ENCODE assay signal across 1 cellular context in the genomic region with DNA sequence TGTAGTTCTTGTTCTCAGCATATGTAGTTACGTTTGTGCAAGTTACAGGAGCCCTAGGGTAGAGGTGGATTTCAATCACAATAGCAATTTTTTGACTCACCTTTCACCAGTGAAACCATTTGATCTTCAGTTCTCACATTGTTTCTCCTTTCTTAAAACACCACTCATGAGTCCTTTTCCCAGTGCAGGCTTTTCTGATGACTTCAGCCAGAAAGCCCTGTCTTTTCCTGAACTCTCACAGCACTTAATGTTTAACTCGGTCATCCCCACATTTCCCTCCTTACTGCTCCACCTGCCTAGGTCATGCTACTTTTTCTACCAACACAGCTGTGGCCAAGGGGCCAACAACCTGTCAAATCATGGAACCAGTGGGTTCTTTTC.
TF ChIP-seq lines count a peak whose summit lies in the region.

No MANE protein-coding gene starts in this region.

TF ChIP-seq in GM12878, 131 proteins besides CTCF, POLR2A, EP300 and RAD21 (continued from another document and continues in another):
- TF ChIP-seq, protein P1, sequence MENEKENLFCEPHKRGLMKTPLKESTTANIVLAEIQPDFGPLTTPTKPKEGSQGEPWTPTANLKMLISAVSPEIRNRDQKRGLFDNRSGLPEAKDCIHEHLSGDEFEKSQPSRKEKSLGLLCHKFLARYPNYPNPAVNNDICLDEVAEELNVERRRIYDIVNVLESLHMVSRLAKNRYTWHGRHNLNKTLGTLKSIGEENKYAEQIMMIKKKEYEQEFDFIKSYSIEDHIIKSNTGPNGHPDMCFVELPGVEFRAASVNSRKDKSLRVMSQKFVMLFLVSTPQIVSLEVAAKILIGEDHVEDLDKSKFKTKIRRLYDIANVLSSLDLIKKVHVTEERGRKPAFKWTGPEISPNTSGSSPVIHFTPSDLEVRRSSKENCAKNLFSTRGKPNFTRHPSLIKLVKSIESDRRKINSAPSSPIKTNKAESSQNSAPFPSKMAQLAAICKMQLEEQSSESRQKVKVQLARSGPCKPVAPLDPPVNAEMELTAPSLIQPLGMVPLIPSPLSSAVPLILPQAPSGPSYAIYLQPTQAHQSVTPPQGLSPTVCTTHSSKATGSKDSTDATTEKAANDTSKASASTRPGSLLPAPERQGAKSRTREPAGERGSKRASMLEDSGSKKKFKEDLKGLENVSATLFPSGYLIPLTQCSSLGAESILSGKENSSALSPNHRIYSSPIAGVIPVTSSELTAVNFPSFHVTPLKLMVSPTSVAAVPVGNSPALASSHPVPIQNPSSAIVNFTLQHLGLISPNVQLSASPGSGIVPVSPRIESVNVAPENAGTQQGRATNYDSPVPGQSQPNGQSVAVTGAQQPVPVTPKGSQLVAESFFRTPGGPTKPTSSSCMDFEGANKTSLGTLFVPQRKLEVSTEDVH (IDR thresholded peaks at IDR 0.05; ENCODE audit: low read depth, partially characterized antibody) = no peak
- TF ChIP-seq NFIC (IDR thresholded peaks at IDR 0.05; ENCODE audit: low read depth, low read length) (peak; percentile 59), DPF2 (IDR thresholded peaks at IDR 0.05) (peak; percentile 56; the same call in 1 of the 2 replicates), MYB (IDR thresholded peaks at IDR 0.05; ENCODE audit: borderline replicate concordance, low read depth, low read length) (no peak), WRNIP1 (IDR thresholded peaks at IDR 0.05; ENCODE audit: borderline replicate concordance, low read depth, low read length) (no peak), MYC (IDR thresholded peaks at IDR 0.05; ENCODE audit: insufficient read depth, insufficient read length, insufficient replicate concordance, low read length, severe bottlenecking) (no peak), PML (IDR thresholded peaks at IDR 0.05; ENCODE audit: low read length) (no peak), TCF12 (IDR thresholded peaks at IDR 0.05; ENCODE audit: low read depth, low read length) (no peak), SUZ12 (IDR thresholded peaks at IDR 0.05; ENCODE audit: unreplicated experiment) (no peak), BHLHE40 (IDR thresholded peaks at IDR 0.05; ENCODE audit: borderline replicate concordance in 1 of 2, low read depth in 2 of 2, low read length in 1 of 2) (0 out of 4 replicates have a peak, but pooled peaks of 1 of the 2 experiments have one; percentile 5), CREM (IDR thresholded peaks at IDR 0.05; ENCODE audit: low read depth) (no peak; the same call in 1 of the 2 replicates), IKZF2 (IDR thresholded peaks at IDR 0.05) (peak; percentile 81 to 84), NFXL1 (IDR thresholded peaks at IDR 0.05; ENCODE audit: borderline replicate concordance) (no peak), ZNF384 (IDR thresholded peaks at IDR 0.05; ENCODE audit: borderline replicate concordance, low read depth, low read length) (no peak), SIX5 (IDR thresholded peaks at IDR 0.05; ENCODE audit: low read depth, low read length, severe bottlenecking) (no peak), CHD2 (IDR thresholded peaks at IDR 0.05; ENCODE audit: borderline replicate concordance, low read depth, low read length) (no peak), NFYA (IDR thresholded peaks at IDR 0.05; ENCODE audit: borderline replicate concordance, low read depth, low read length) (no peak), SUPT20H (IDR thresholded peaks at IDR 0.05; ENCODE audit: borderline replicate concordance, control insufficient read depth, low read depth, low read length) (no peak), MTA3 (IDR thresholded peaks at IDR 0.05; ENCODE audit: borderline replicate concordance, low read length) (no peak), EZH2 (IDR thresholded peaks at IDR 0.05; ENCODE audit: borderline replicate concordance, control insufficient read depth, low read depth, low read length) (no peak), POLR2AphosphoS5 (IDR thresholded peaks at IDR 0.05; ENCODE audit: low read length) (no peak), SMAD5 (IDR thresholded peaks at IDR 0.05; ENCODE audit: low read depth) (no peak), HCFC1 (IDR thresholded peaks at IDR 0.05; ENCODE audit: low read length) (no peak), KLF5 (IDR thresholded peaks at IDR 0.05; ENCODE audit: partially characterized antibody) (no peak), STAT3 (IDR thresholded peaks at IDR 0.05; ENCODE audit: low read depth, low read length) (no peak), MXI1 (IDR thresholded peaks at IDR 0.05; ENCODE audit: low read depth, low read length) (no peak), RAD51 (IDR thresholded peaks at IDR 0.05) (no peak), ZNF274 (IDR thresholded peaks at IDR 0.05; ENCODE audit: insufficient read depth, insufficient read length) (no peak), PAX8 (IDR thresholded peaks at IDR 0.05) (no peak), NR2F1 (conservative IDR thresholded peaks at IDR 0.05) (peak; percentile 68), HDGF (IDR thresholded peaks at IDR 0.05) (no peak), SREBF2 (IDR thresholded peaks at IDR 0.05; ENCODE audit: low read length) (no peak), LARP7 (IDR thresholded peaks at IDR 0.05) (no peak), TARDBP (IDR thresholded peaks at IDR 0.05; ENCODE audit: borderline replicate concordance) (no peak), EED (IDR thresholded peaks at IDR 0.05; ENCODE audit: low read depth) (peak; percentile 63), ZNF207 (IDR thresholded peaks at IDR 0.05; ENCODE audit: borderline replicate concordance) (no peak), TBL1XR1 (IDR thresholded peaks at IDR 0.05; ENCODE audit: low read depth, low read length) (no peak)
- TF ChIP-seq, protein P2, sequence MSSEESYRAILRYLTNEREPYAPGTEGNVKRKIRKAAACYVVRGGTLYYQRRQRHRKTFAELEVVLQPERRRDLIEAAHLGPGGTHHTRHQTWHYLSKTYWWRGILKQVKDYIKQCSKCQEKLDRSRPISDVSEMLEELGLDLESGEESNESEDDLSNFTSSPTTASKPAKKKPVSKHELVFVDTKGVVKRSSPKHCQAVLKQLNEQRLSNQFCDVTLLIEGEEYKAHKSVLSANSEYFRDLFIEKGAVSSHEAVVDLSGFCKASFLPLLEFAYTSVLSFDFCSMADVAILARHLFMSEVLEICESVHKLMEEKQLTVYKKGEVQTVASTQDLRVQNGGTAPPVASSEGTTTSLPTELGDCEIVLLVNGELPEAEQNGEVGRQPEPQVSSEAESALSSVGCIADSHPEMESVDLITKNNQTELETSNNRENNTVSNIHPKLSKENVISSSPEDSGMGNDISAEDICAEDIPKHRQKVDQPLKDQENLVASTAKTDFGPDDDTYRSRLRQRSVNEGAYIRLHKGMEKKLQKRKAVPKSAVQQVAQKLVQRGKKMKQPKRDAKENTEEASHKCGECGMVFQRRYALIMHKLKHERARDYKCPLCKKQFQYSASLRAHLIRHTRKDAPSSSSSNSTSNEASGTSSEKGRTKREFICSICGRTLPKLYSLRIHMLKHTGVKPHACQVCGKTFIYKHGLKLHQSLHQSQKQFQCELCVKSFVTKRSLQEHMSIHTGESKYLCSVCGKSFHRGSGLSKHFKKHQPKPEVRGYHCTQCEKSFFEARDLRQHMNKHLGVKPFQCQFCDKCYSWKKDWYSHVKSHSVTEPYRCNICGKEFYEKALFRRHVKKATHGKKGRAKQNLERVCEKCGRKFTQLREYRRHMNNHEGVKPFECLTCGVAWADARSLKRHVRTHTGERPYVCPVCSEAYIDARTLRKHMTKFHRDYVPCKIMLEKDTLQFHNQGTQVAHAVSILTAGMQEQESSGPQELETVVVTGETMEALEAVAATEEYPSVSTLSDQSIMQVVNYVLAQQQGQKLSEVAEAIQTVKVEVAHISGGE (CRISPR knock-in tag; IDR thresholded peaks at IDR 0.05) = no peak
- TF ChIP-seq, protein P3, sequence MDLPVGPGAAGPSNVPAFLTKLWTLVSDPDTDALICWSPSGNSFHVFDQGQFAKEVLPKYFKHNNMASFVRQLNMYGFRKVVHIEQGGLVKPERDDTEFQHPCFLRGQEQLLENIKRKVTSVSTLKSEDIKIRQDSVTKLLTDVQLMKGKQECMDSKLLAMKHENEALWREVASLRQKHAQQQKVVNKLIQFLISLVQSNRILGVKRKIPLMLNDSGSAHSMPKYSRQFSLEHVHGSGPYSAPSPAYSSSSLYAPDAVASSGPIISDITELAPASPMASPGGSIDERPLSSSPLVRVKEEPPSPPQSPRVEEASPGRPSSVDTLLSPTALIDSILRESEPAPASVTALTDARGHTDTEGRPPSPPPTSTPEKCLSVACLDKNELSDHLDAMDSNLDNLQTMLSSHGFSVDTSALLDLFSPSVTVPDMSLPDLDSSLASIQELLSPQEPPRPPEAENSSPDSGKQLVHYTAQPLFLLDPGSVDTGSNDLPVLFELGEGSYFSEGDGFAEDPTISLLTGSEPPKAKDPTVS (IDR thresholded peaks at IDR 0.05; ENCODE audit: low read depth, low read length) = no peak
- TF ChIP-seq, protein P4, sequence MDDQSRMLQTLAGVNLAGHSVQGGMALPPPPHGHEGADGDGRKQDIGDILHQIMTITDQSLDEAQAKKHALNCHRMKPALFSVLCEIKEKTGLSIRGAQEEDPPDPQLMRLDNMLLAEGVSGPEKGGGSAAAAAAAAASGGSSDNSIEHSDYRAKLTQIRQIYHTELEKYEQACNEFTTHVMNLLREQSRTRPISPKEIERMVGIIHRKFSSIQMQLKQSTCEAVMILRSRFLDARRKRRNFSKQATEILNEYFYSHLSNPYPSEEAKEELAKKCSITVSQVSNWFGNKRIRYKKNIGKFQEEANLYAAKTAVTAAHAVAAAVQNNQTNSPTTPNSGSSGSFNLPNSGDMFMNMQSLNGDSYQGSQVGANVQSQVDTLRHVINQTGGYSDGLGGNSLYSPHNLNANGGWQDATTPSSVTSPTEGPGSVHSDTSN (IDR thresholded peaks at IDR 0.05; ENCODE audit: insufficient replicate concordance, low read depth, low read length) = no peak
- TF ChIP-seq, protein P5, sequence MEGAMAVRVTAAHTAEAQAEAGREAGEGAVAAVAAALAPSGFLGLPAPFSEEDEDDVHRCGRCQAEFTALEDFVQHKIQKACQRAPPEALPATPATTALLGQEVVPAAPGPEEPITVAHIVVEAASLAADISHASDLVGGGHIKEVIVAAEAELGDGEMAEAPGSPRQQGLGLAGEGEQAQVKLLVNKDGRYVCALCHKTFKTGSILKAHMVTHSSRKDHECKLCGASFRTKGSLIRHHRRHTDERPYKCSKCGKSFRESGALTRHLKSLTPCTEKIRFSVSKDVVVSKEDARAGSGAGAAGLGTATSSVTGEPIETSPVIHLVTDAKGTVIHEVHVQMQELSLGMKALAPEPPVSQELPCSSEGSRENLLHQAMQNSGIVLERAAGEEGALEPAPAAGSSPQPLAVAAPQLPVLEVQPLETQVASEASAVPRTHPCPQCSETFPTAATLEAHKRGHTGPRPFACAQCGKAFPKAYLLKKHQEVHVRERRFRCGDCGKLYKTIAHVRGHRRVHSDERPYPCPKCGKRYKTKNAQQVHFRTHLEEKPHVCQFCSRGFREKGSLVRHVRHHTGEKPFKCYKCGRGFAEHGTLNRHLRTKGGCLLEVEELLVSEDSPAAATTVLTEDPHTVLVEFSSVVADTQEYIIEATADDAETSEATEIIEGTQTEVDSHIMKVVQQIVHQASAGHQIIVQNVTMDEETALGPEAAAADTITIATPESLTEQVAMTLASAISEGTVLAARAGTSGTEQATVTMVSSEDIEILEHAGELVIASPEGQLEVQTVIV (IDR thresholded peaks at IDR 0.05; ENCODE audit: borderline replicate concordance, partially characterized antibody) = no peak
- TF ChIP-seq, protein P6, sequence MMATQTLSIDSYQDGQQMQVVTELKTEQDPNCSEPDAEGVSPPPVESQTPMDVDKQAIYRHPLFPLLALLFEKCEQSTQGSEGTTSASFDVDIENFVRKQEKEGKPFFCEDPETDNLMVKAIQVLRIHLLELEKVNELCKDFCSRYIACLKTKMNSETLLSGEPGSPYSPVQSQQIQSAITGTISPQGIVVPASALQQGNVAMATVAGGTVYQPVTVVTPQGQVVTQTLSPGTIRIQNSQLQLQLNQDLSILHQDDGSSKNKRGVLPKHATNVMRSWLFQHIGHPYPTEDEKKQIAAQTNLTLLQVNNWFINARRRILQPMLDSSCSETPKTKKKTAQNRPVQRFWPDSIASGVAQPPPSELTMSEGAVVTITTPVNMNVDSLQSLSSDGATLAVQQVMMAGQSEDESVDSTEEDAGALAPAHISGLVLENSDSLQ (IDR thresholded peaks at IDR 0.05) = no peak
- TF ChIP-seq, protein P7, sequence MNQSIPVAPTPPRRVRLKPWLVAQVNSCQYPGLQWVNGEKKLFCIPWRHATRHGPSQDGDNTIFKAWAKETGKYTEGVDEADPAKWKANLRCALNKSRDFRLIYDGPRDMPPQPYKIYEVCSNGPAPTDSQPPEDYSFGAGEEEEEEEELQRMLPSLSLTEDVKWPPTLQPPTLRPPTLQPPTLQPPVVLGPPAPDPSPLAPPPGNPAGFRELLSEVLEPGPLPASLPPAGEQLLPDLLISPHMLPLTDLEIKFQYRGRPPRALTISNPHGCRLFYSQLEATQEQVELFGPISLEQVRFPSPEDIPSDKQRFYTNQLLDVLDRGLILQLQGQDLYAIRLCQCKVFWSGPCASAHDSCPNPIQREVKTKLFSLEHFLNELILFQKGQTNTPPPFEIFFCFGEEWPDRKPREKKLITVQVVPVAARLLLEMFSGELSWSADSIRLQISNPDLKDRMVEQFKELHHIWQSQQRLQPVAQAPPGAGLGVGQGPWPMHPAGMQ (IDR thresholded peaks at IDR 0.05; ENCODE audit: borderline replicate concordance) = no peak
- TF ChIP-seq, protein P8, sequence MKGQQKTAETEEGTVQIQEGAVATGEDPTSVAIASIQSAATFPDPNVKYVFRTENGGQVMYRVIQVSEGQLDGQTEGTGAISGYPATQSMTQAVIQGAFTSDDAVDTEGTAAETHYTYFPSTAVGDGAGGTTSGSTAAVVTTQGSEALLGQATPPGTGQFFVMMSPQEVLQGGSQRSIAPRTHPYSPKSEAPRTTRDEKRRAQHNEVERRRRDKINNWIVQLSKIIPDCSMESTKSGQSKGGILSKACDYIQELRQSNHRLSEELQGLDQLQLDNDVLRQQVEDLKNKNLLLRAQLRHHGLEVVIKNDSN (IDR thresholded peaks at IDR 0.05; ENCODE audit: borderline replicate concordance, extremely low read length, insufficient read depth, low read depth, low read length) = no peak
